ENCODE assay signal across 2 cellular contexts in the genomic region with DNA sequence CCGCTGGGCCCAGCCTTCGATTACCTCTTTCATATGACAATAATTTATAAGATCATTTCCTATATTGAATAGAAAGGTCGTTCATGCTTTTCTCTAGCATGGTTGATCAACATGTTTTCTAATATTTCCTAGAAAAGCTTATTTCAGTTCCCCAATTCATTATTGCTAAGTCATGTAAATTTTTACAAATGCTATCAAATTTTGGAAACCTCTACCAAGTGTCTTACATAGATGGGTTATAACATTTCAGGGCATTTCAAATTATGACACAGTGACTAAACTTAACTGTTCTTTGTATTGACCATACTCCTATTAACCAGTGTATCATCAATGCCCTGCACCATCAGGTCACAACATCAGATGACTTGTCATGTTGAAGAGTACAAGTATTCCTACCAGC.
TF ChIP-seq lines count a peak whose summit lies in the region.

No MANE protein-coding gene starts in this region.

TF ChIP-seq in GM12878, 131 proteins besides CTCF, POLR2A, EP300 and RAD21 (continues in another document):
- TF ChIP-seq, protein P1, sequence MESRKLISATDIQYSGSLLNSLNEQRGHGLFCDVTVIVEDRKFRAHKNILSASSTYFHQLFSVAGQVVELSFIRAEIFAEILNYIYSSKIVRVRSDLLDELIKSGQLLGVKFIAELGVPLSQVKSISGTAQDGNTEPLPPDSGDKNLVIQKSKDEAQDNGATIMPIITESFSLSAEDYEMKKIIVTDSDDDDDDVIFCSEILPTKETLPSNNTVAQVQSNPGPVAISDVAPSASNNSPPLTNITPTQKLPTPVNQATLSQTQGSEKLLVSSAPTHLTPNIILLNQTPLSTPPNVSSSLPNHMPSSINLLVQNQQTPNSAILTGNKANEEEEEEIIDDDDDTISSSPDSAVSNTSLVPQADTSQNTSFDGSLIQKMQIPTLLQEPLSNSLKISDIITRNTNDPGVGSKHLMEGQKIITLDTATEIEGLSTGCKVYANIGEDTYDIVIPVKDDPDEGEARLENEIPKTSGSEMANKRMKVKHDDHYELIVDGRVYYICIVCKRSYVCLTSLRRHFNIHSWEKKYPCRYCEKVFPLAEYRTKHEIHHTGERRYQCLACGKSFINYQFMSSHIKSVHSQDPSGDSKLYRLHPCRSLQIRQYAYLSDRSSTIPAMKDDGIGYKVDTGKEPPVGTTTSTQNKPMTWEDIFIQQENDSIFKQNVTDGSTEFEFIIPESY (IDR thresholded peaks at IDR 0.05): no peak
- TF ChIP-seq, protein P2, sequence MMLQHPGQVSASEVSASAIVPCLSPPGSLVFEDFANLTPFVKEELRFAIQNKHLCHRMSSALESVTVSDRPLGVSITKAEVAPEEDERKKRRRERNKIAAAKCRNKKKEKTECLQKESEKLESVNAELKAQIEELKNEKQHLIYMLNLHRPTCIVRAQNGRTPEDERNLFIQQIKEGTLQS (IDR thresholded peaks at IDR 0.05; ENCODE audit: borderline replicate concordance, extremely low read depth, low read depth, low read length): no peak
- TF ChIP-seq SP1 (IDR thresholded peaks at IDR 0.05; ENCODE audit: low read depth, low read length): no peak
- no peak for TF ChIP-seq CBX3 (IDR thresholded peaks at IDR 0.05; ENCODE audit: borderline replicate concordance, low read depth)
- TF ChIP-seq, protein P3, sequence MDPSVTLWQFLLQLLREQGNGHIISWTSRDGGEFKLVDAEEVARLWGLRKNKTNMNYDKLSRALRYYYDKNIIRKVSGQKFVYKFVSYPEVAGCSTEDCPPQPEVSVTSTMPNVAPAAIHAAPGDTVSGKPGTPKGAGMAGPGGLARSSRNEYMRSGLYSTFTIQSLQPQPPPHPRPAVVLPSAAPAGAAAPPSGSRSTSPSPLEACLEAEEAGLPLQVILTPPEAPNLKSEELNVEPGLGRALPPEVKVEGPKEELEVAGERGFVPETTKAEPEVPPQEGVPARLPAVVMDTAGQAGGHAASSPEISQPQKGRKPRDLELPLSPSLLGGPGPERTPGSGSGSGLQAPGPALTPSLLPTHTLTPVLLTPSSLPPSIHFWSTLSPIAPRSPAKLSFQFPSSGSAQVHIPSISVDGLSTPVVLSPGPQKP (IDR thresholded peaks at IDR 0.05; ENCODE audit: low read depth, low read length): no peak
- TF ChIP-seq MXI1 (IDR thresholded peaks at IDR 0.05; ENCODE audit: low read depth, low read length): no peak
- TF ChIP-seq, protein P4, sequence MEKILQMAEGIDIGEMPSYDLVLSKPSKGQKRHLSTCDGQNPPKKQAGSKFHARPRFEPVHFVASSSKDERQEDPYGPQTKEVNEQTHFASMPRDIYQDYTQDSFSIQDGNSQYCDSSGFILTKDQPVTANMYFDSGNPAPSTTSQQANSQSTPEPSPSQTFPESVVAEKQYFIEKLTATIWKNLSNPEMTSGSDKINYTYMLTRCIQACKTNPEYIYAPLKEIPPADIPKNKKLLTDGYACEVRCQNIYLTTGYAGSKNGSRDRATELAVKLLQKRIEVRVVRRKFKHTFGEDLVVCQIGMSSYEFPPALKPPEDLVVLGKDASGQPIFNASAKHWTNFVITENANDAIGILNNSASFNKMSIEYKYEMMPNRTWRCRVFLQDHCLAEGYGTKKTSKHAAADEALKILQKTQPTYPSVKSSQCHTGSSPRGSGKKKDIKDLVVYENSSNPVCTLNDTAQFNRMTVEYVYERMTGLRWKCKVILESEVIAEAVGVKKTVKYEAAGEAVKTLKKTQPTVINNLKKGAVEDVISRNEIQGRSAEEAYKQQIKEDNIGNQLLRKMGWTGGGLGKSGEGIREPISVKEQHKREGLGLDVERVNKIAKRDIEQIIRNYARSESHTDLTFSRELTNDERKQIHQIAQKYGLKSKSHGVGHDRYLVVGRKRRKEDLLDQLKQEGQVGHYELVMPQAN (conservative IDR thresholded peaks at IDR 0.05): no peak
- no peak for TF ChIP-seq RFX5 (IDR thresholded peaks at IDR 0.05; ENCODE audit: low read depth, low read length)
- TF ChIP-seq POLR2AphosphoS5 (IDR thresholded peaks at IDR 0.05; ENCODE audit: low read length): no peak
- TF ChIP-seq NR2F1 (conservative IDR thresholded peaks at IDR 0.05): no peak
- TF ChIP-seq, protein P5, sequence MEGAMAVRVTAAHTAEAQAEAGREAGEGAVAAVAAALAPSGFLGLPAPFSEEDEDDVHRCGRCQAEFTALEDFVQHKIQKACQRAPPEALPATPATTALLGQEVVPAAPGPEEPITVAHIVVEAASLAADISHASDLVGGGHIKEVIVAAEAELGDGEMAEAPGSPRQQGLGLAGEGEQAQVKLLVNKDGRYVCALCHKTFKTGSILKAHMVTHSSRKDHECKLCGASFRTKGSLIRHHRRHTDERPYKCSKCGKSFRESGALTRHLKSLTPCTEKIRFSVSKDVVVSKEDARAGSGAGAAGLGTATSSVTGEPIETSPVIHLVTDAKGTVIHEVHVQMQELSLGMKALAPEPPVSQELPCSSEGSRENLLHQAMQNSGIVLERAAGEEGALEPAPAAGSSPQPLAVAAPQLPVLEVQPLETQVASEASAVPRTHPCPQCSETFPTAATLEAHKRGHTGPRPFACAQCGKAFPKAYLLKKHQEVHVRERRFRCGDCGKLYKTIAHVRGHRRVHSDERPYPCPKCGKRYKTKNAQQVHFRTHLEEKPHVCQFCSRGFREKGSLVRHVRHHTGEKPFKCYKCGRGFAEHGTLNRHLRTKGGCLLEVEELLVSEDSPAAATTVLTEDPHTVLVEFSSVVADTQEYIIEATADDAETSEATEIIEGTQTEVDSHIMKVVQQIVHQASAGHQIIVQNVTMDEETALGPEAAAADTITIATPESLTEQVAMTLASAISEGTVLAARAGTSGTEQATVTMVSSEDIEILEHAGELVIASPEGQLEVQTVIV (IDR thresholded peaks at IDR 0.05; ENCODE audit: borderline replicate concordance, partially characterized antibody): no peak
- no peak for TF ChIP-seq HCFC1 (IDR thresholded peaks at IDR 0.05; ENCODE audit: low read length)
- TF ChIP-seq BHLHE40 (IDR thresholded peaks at IDR 0.05; ENCODE audit: borderline replicate concordance in 1 of 2, low read depth in 2 of 2, low read length in 1 of 2): no peak
- no peak for TF ChIP-seq YBX1 (IDR thresholded peaks at IDR 0.05)
- no peak for TF ChIP-seq BMI1 (IDR thresholded peaks at IDR 0.05; ENCODE audit: borderline replicate concordance)

TF ChIP-seq in SK-N-SH, 30 proteins besides CTCF, POLR2A, EP300 and RAD21 (continued from another document):
- TF ChIP-seq ELF1 (IDR thresholded peaks at IDR 0.05) (no peak), NRF1 (IDR thresholded peaks at IDR 0.05; ENCODE audit: low read depth, low read length) (no peak)
